ENCODE assay signal across 9 cellular contexts in genomic region chr1:115933625-115934024, GRCh38. TPM values are rescaled to one million over a fixed set of nuclear protein-coding genes. Genes with fewer than 3 reads are reported as not detected.
"Had no signal": no experiment of that assay in that cellular context is flagged by ENCODE, and none has a peak within 500 bp of the region (broad histone marks: within the 10 kb centered on the region; RNA-seq: fewer than 3 reads in every experiment).

No MANE protein-coding gene starts in this region.

- DNase-seq: GDM1, GF-D8 had no signal

- H3K4me3 ChIP-seq: GM12878 had no signal

- ATAC-seq: GM12878 had no signal

- FAIRE-seq: G401.6, GM12878, GM12891, GM12892, GM18507, GM19239 had no signal

RNA-seq across cellular contexts. Expression of gene SLC22A15, which starts 42.7 kb away (rescaled TPM):
- total RNA-seq: G401 had no signal
